ENCODE assay signal across 1 cellular context in genomic region chr2:231412616-231412963, GRCh38.
A peak's percentile ranks its signal among the peaks of the same experiment; 100 is the strongest.
TF ChIP-seq lines count a peak whose summit lies in the region.

No MANE protein-coding gene starts in this region.

TF ChIP-seq in HepG2, 621 proteins besides CTCF, POLR2A, EP300 and RAD21 (continued from another document):
- TF ChIP-seq TOPORS (CRISPR knock-in tag; IDR thresholded peaks at IDR 0.05) (peak; percentile 31; the same call in 1 of the 2 replicates), E2F5 (CRISPR knock-in tag; conservative IDR thresholded peaks at IDR 0.05) (no peak), FOXJ3 (CRISPR knock-in tag; IDR thresholded peaks at IDR 0.05; ENCODE audit: borderline replicate concordance) (0 out of 2 replicates have a peak, but pooled peaks have one; percentile 9), ZNF781 (CRISPR knock-in tag; IDR thresholded peaks at IDR 0.05; ENCODE audit: borderline replicate concordance, not compliant biosample characterization) (no peak), TFE3 (CRISPR knock-in tag; IDR thresholded peaks at IDR 0.05) (no peak), HOXA9 (CRISPR knock-in tag; IDR thresholded peaks at IDR 0.05; ENCODE audit: borderline replicate concordance) (no peak), PHF8 (CRISPR knock-in tag; IDR thresholded peaks at IDR 0.05) (0 out of 2 replicates have a peak, but pooled peaks have one; percentile 17), HES4 (CRISPR knock-in tag; IDR thresholded peaks at IDR 0.05; ENCODE audit: borderline replicate concordance) (0 out of 2 replicates have a peak, but pooled peaks have one; percentile 76), TBX2 (CRISPR knock-in tag; IDR thresholded peaks at IDR 0.05; ENCODE audit: borderline replicate concordance) (peak; percentile 6; the same call in 1 of the 2 replicates), ZNF850 (CRISPR knock-in tag; conservative IDR thresholded peaks at IDR 0.05) (no peak), NCOA1 (CRISPR knock-in tag; IDR thresholded peaks at IDR 0.05) (0 out of 2 replicates have a peak, but pooled peaks have one; percentile 31), ZMYM4 (CRISPR knock-in tag; IDR thresholded peaks at IDR 0.05) (no peak), U2AF1 (optimal IDR thresholded peaks at IDR 0.05; ENCODE audit: low read depth, low read length) (peak; percentile 1), YEATS2 (CRISPR knock-in tag; IDR thresholded peaks at IDR 0.05; ENCODE audit: borderline replicate concordance) (0 out of 2 replicates have a peak, but pooled peaks have one; percentile 2), ZNF12 (CRISPR knock-in tag; IDR thresholded peaks at IDR 0.05) (no peak), ZNF569 (CRISPR knock-in tag; IDR thresholded peaks at IDR 0.05; ENCODE audit: borderline replicate concordance) (no peak), ZFY (CRISPR knock-in tag; IDR thresholded peaks at IDR 0.05) (peak; percentile 63), ZNF615 (CRISPR knock-in tag; IDR thresholded peaks at IDR 0.05; ENCODE audit: borderline replicate concordance) (no peak), ZNF710 (CRISPR knock-in tag; IDR thresholded peaks at IDR 0.05; ENCODE audit: borderline replicate concordance) (no peak), ZNF333 (CRISPR knock-in tag; IDR thresholded peaks at IDR 0.05; ENCODE audit: borderline replicate concordance) (0 out of 2 replicates have a peak, but pooled peaks have one; percentile 5), HNF4G (IDR thresholded peaks at IDR 0.05; ENCODE audit: borderline replicate concordance, low read depth, low read length) (no peak), HNF4G (CRISPR knock-in tag; IDR thresholded peaks at IDR 0.05; ENCODE audit: borderline replicate concordance, low read depth) (peak; percentile 11; the same call in 1 of the 2 replicates), ZNF761 (CRISPR knock-in tag; conservative IDR thresholded peaks at IDR 0.05) (no peak), ZFX (CRISPR knock-in tag; IDR thresholded peaks at IDR 0.05; ENCODE audit: low read depth) (peak; percentile 67), RBM39 (IDR thresholded peaks at IDR 0.05; ENCODE audit: low read depth, low read length, poor library complexity, severe bottlenecking) (no peak), FOXA3 (CRISPR knock-in tag; IDR thresholded peaks at IDR 0.05) (no peak), MAZ (IDR thresholded peaks at IDR 0.05; ENCODE audit: borderline replicate concordance, low read depth, low read length) (no peak), MAZ (CRISPR knock-in tag; IDR thresholded peaks at IDR 0.05; ENCODE audit: low read depth) (no peak)
- TF ChIP-seq, protein P1, sequence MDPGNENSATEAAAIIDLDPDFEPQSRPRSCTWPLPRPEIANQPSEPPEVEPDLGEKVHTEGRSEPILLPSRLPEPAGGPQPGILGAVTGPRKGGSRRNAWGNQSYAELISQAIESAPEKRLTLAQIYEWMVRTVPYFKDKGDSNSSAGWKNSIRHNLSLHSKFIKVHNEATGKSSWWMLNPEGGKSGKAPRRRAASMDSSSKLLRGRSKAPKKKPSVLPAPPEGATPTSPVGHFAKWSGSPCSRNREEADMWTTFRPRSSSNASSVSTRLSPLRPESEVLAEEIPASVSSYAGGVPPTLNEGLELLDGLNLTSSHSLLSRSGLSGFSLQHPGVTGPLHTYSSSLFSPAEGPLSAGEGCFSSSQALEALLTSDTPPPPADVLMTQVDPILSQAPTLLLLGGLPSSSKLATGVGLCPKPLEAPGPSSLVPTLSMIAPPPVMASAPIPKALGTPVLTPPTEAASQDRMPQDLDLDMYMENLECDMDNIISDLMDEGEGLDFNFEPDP (CRISPR knock-in tag; conservative IDR thresholded peaks at IDR 0.05): 0 out of 2 replicates have a peak, but pooled peaks have one; percentile 11
- TF ChIP-seq, protein P2, sequence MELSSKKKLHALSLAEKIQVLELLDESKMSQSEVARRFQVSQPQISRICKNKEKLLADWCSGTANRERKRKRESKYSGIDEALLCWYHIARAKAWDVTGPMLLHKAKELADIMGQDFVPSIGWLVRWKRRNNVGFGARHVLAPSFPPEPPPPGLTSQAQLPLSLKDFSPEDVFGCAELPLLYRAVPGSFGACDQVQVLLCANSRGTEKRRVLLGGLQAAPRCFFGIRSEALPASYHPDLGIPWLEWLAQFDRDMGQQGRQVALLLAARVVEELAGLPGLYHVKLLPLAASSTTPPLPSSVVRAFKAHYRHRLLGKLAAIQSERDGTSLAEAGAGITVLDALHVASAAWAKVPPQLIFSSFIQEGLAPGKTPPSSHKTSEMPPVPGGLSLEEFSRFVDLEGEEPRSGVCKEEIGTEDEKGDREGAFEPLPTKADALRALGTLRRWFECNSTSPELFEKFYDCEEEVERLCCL (CRISPR knock-in tag; IDR thresholded peaks at IDR 0.05; ENCODE audit: borderline replicate concordance): peak; percentile 28; the same call in 1 of the 2 replicates
- TF ChIP-seq, protein P3, sequence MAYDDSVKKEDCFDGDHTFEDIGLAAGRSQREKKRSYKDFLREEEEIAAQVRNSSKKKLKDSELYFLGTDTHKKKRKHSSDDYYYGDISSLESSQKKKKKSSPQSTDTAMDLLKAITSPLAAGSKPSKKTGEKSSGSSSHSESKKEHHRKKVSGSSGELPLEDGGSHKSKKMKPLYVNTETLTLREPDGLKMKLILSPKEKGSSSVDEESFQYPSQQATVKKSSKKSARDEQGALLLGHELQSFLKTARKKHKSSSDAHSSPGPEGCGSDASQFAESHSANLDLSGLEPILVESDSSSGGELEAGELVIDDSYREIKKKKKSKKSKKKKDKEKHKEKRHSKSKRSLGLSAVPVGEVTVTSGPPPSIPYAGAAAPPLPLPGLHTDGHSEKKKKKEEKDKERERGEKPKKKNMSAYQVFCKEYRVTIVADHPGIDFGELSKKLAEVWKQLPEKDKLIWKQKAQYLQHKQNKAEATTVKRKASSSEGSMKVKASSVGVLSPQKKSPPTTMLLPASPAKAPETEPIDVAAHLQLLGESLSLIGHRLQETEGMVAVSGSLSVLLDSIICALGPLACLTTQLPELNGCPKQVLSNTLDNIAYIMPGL (CRISPR knock-in tag; IDR thresholded peaks at IDR 0.05; ENCODE audit: borderline replicate concordance in 1 of 2, low read depth in 1 of 2): peak; percentile 2 to 14; a peak in 1 of 4 replicates
- TF ChIP-seq, protein P4, sequence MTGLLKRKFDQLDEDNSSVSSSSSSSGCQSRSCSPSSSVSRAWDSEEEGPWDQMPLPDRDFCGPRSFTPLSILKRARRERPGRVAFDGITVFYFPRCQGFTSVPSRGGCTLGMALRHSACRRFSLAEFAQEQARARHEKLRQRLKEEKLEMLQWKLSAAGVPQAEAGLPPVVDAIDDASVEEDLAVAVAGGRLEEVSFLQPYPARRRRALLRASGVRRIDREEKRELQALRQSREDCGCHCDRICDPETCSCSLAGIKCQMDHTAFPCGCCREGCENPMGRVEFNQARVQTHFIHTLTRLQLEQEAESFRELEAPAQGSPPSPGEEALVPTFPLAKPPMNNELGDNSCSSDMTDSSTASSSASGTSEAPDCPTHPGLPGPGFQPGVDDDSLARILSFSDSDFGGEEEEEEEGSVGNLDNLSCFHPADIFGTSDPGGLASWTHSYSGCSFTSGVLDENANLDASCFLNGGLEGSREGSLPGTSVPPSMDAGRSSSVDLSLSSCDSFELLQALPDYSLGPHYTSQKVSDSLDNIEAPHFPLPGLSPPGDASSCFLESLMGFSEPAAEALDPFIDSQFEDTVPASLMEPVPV (CRISPR knock-in tag; IDR thresholded peaks at IDR 0.05): peak; percentile 11; the same call in 1 of the 2 replicates
- TF ChIP-seq, protein P5, sequence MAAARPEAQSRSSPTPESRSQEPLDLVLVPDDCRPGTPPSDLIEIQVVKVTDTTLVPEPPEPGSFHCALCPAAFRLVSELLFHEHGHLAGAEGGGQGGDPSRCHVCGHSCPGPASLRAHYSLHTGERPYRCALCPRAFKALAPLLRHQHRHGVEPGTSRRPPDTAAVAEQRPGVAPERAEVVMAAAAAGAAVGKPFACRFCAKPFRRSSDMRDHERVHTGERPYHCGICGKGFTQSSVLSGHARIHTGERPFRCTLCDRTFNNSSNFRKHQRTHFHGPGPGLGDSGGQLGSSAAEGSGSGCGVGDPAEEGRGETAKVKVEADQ (CRISPR knock-in tag; IDR thresholded peaks at IDR 0.05; ENCODE audit: borderline replicate concordance): 0 out of 2 replicates have a peak, but pooled peaks have one; percentile 17
